ENCODE assay signal across 10 cellular contexts in genomic region chr10:11210211-11210922, GRCh38.
DNase-seq lines count a peak whose midpoint lies in the region; ATAC-seq lines count a peak whose summit lies in the region.
"Had no signal": no experiment of that assay in that cellular context is flagged by ENCODE, and none has a peak within 500 bp of the region (broad histone marks: within the 10 kb centered on the region; RNA-seq: fewer than 3 reads in every experiment).

No MANE protein-coding gene starts in this region.

- peak overlapping the region; percentile 99 for H3K27ac Mint-ChIP-seq in stimulated activated naive CD8-positive, alpha-beta T cell treated with anti-CD3 and anti-CD28 coated beads, Interleukin-15, Interleukin-2, amounts not matched to agents 100 ng/mL and 50 ng/mL, for 24 hours
- peak overlapping the region; percentile 93 to 97 for H3K27ac Mint-ChIP-seq in activated naive CD4-positive, alpha-beta T cell treated with anti-CD3 and anti-CD28 coated beads, Interleukin-2, amount 50 U/mL, for 72 hours

- H3K27me3 Mint-ChIP-seq in stimulated activated naive CD8-positive, alpha-beta T cell treated with anti-CD3 and anti-CD28 coated beads, Interleukin-15, Interleukin-2, amounts not matched to agents 100 ng/mL and 50 ng/mL, for 24 hours: no peaks in the 10 kb centered on the region

- peaks cover 84% of the 10 kb centered on the region for H3K36me3 Mint-ChIP-seq in stimulated activated naive CD8-positive, alpha-beta T cell treated with anti-CD3 and anti-CD28 coated beads, Interleukin-15, Interleukin-2, amounts not matched to agents 100 ng/mL and 50 ng/mL, for 24 hours (ENCODE audit: low read depth)
- peaks cover 36 to 66% of the 10 kb centered on the region in 2 donors for H3K36me3 Mint-ChIP-seq in activated naive CD4-positive, alpha-beta T cell treated with anti-CD3 and anti-CD28 coated beads, Interleukin-2, amount 50 U/mL, for 72 hours

- no peaks in the 10 kb centered on the region for H3K9me3 Mint-ChIP-seq in stimulated activated naive CD8-positive, alpha-beta T cell treated with anti-CD3 and anti-CD28 coated beads, Interleukin-15, Interleukin-2, amounts not matched to agents 100 ng/mL and 50 ng/mL, for 24 hours
- H3K9me3 Mint-ChIP-seq in activated naive CD4-positive, alpha-beta T cell treated with anti-CD3 and anti-CD28 coated beads, Interleukin-2, amount 50 U/mL, for 72 hours: no peaks in the 10 kb centered on the region

- no peak for ATAC-seq in stimulated activated naive CD8-positive, alpha-beta T cell treated with anti-CD3 and anti-CD28 coated beads, Interleukin-15, Interleukin-2, amounts not matched to agents 100 U/mL and 50 U/mL, for 24 hours
- ATAC-seq in activated naive CD4-positive, alpha-beta T cell treated with anti-CD3 and anti-CD28 coated beads, Interleukin-2, amount 50 U/mL, for 72 hours: peak in 1 of 2 donors; percentile 32
- ATAC-seq in left colon: peak; percentile 94
- ATAC-seq in GM19455 (IDR thresholded peaks at IDR 0.05; ENCODE audit: unreplicated experiment): no peak
- no peak for ATAC-seq in GM19351 (IDR thresholded peaks at IDR 0.05; ENCODE audit: unreplicated experiment)
- ATAC-seq in GM18517 (IDR thresholded peaks at IDR 0.05; ENCODE audit: unreplicated experiment): no peak

- intact Hi-C loops in left colon (cut with DNase I, micrococcal nuclease): no loop called here

- no peak for DNase-seq in stimulated activated naive CD8-positive, alpha-beta T cell treated with anti-CD3 and anti-CD28 coated beads, Interleukin-15, Interleukin-2, amounts not matched to agents 100 U/mL and 50 U/mL, for 24 hours
- no peak for DNase-seq in activated naive CD4-positive, alpha-beta T cell treated with anti-CD3 and anti-CD28 coated beads, Interleukin-2, amount 50 U/mL, for 72 hours (ENCODE audit: low spot score in 2 of 2)
- DNase-seq in left colon: peak in 1 of 2 donors; percentile 34
- DNase-seq in NCI-H226: no peak
- DNase-seq: BE2C, NCI-H1436 treated with DMSO at 0.1 percent for 48 hours had no signal

- H3K4me1 Mint-ChIP-seq in stimulated activated naive CD8-positive, alpha-beta T cell treated with anti-CD3 and anti-CD28 coated beads, Interleukin-15, Interleukin-2, amounts not matched to agents 100 ng/mL and 50 ng/mL, for 24 hours (ENCODE audit: low read depth): peaks cover 100% of the 10 kb centered on the region

- peak overlapping the region; percentile 83 for H3K4me3 Mint-ChIP-seq in stimulated activated naive CD8-positive, alpha-beta T cell treated with anti-CD3 and anti-CD28 coated beads, Interleukin-15, Interleukin-2, amounts not matched to agents 100 ng/mL and 50 ng/mL, for 24 hours
